Comparison of ENCODE assay signal across 8 cellular contexts in the genomic region with DNA sequence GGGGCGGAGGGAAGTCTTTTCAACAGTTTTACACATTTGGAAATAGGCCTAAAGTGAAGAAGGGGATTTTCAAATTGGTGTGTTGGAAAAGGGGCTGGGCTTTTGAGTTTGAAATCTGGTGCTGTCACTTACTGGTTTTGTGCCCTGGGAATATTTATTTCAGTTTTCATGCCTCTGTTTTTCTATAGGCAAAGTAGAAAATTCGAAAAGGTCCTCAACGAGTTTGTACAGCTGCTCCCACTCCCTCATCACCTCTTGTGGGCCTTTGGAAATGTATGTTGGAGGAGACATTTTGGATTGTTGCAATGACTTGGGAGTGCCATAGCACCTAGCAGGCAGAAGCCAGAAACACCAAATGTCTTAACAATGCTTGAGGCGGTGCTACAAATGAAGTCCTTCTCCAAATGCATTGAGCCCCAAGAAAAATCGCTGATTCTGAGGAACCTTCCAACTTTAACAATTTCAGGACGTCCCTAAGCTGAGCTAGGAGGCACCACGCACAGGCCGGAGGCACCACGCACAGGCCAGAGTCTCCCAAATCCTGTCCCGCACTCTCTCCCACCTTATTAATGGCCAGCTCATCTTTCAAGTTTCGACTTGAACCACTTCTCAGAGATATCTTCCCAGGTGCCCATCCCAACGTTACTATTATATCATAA. TPM values are rescaled to one million over a fixed set of nuclear protein-coding genes. Genes with fewer than 3 reads are reported as not detected.
DNase-seq lines count a peak whose midpoint lies in the region; ATAC-seq, FAIRE-seq and TF ChIP-seq lines count a peak whose summit lies in the region.

No MANE protein-coding gene starts in this region.

- peak overlapping the region; percentile 94 for H3K27ac Mint-ChIP-seq in mesothelial cell of epicardium

- H3K27me3 Mint-ChIP-seq in mesothelial cell of epicardium (ENCODE audit: low read depth): no peaks in the 10 kb centered on the region

- no peak for FAIRE-seq in bronchial epithelial cell (lab: Jason Lieb, UNC)

- ATAC-seq in Right ventricle myocardium inferior: peak; percentile 27
- ATAC-seq in HG03520 (IDR thresholded peaks at IDR 0.05; ENCODE audit: unreplicated experiment): no peak
- no peak for ATAC-seq in GM21423 (IDR thresholded peaks at IDR 0.05; ENCODE audit: unreplicated experiment)

- no peaks in the 10 kb centered on the region for H3K9me3 Mint-ChIP-seq in mesothelial cell of epicardium

- TF ChIP-seq CTCF in bronchial epithelial cell (IDR thresholded peaks at IDR 0.05; ENCODE audit: insufficient read depth, low read length, severe bottlenecking): no peak
- no peak for TF ChIP-seq CTCF in mesothelial cell of epicardium (IDR thresholded peaks at IDR 0.05; ENCODE audit: unreplicated experiment)

- peaks cover 53% of the 10 kb centered on the region for H3K4me1 Mint-ChIP-seq in mesothelial cell of epicardium

- H3K36me3 ChIP-seq in bronchial epithelial cell (ENCODE audit: control insufficient read depth, insufficient read depth, low read length): peaks cover 5% of the 10 kb centered on the region

- DNase-seq in Right ventricle myocardium inferior (ENCODE audit: missing footprints) (no peak), cardiac septum (ENCODE audit: low spot score) (no peak), bronchial epithelial cell (ENCODE audit: low read depth) (no peak), mesothelial cell of epicardium (ENCODE audit: low spot score in 2 of 2, unreplicated experiment in 2 of 2) (no peak), amniotic stem cell (lab: John Stamatoyannopoulos, UW) (no peak), DMS 273 (lab: John Stamatoyannopoulos, UW; ENCODE audit: unreplicated experiment) (no peak)

- H3K27me3 ChIP-seq in bronchial epithelial cell (ENCODE audit: control insufficient read depth, insufficient read depth, low read length): no peaks in the 10 kb centered on the region

- intact Hi-C loops in Right ventricle myocardium inferior (cut with DNase I): loop anchor here (10.0 kb wide), 1 partner anchor 141 kb away; no protein-coding TSS in a partner anchor
- intact Hi-C loops in cardiac septum (cut with DNase I): loop anchor here (10.0 kb wide), 1 partner anchor 151 kb away; no protein-coding TSS in a partner anchor

- peaks cover 13% of the 10 kb centered on the region for H3K36me3 Mint-ChIP-seq in mesothelial cell of epicardium

- peak overlapping the region; percentile 56 for H3K4me3 ChIP-seq in bronchial epithelial cell (ENCODE audit: low read depth, low read length)

- peak overlapping the region; percentile 86 for H3K4me3 Mint-ChIP-seq in mesothelial cell of epicardium

RNA-seq across cellular contexts. Expression of a gene that starts 0.6 kb away (rescaled TPM):
- total RNA-seq in Right ventricle myocardium inferior (42.6 TPM), cardiac septum (80.8 TPM), bronchial epithelial cell (59.5 and 113 TPM in 2 replicates), mesothelial cell of epicardium (108 to 110 TPM (median 109 TPM) in 3 replicates)
